In genomic region chr10:85638797-85639196, GRCh38 we compare ENCODE assay signal across 18 cellular contexts.
DNase-seq lines count a peak whose midpoint lies in the region; ATAC-seq and TF ChIP-seq lines count a peak whose summit lies in the region.
"Had no signal": no experiment of that assay in that cellular context is flagged by ENCODE, and none has a peak within 500 bp of the region (broad histone marks: within the 10 kb centered on the region; RNA-seq: fewer than 3 reads in every experiment).

No MANE protein-coding gene starts in this region.

- no peak overlapping the region for H3K4me3 Mint-ChIP-seq in stimulated activated naive CD8-positive, alpha-beta T cell treated with anti-CD3 and anti-CD28 coated beads, Interleukin-15, amount 100 ng/mL, for 72 hours
- H3K4me3 Mint-ChIP-seq: IgD-negative memory B cell had no signal

- H3K9ac ChIP-seq in mammary epithelial cell (ENCODE audit: insufficient read depth, low read length), result no peak overlapping the region

- in situ Hi-C loops in mammary epithelial cell (cut with MboI; ENCODE audit: low sequenced_read_pairs in 2 of 2), result no loop called here

- H2AFZ ChIP-seq in mammary epithelial cell (ENCODE audit: low read depth, low read length), result no peak overlapping the region

- H3K79me2 ChIP-seq in mammary epithelial cell (ENCODE audit: insufficient read depth, low read length), result no peaks in the 10 kb centered on the region

- H3K9me3 Mint-ChIP-seq in stimulated activated naive CD8-positive, alpha-beta T cell treated with anti-CD3 and anti-CD28 coated beads, Interleukin-15, amount 100 ng/mL, for 72 hours, result no peaks in the 10 kb centered on the region

- no peak overlapping the region for H3K27ac Mint-ChIP-seq in stimulated activated naive CD8-positive, alpha-beta T cell treated with anti-CD3 and anti-CD28 coated beads, Interleukin-15, amount 100 ng/mL, for 72 hours
- H3K27ac Mint-ChIP-seq: IgD-negative memory B cell had no signal

- intact Hi-C loops in mammary epithelial cell (cut with micrococcal nuclease) (no loop called here), ovary (cut with DNase I) (no loop called here)

- no peak overlapping the region for H3K27ac ChIP-seq in mammary epithelial cell (ENCODE audit: insufficient read depth, low read depth, low read length)
- H3K27ac ChIP-seq in ovary, result no peak overlapping the region
- H3K27ac ChIP-seq: SJCRH30 had no signal

- H3K36me3 ChIP-seq in mammary epithelial cell (ENCODE audit: insufficient read depth, low read length), result no peaks in the 10 kb centered on the region
- H3K36me3 ChIP-seq in ovary, result no peaks in the 10 kb centered on the region
- H3K36me3 ChIP-seq: SJCRH30 had no signal

- dilution Hi-C loops in mammary epithelial cell (cut with HindIII; ENCODE audit: low sequenced_read_pairs), result no loop called here

- H3K27me3 Mint-ChIP-seq in stimulated activated naive CD8-positive, alpha-beta T cell treated with anti-CD3 and anti-CD28 coated beads, Interleukin-15, amount 100 ng/mL, for 72 hours, result no peaks in the 10 kb centered on the region

- peak; percentile 51 for ATAC-seq in GM19328 (IDR thresholded peaks at IDR 0.05; ENCODE audit: unreplicated experiment)
- peak; percentile 56 for ATAC-seq in GM21723 (IDR thresholded peaks at IDR 0.05; ENCODE audit: unreplicated experiment)
- peak; percentile 72 for ATAC-seq in HG03342 (IDR thresholded peaks at IDR 0.05; ENCODE audit: unreplicated experiment)
- no peak for ATAC-seq in GM18520 (IDR thresholded peaks at IDR 0.05; ENCODE audit: unreplicated experiment)
- no peak for ATAC-seq in stimulated activated naive CD8-positive, alpha-beta T cell treated with anti-CD3 and anti-CD28 coated beads, Interleukin-15, amount 100 ng/mL, for 72 hours

- TF ChIP-seq EP300 in ovary (IDR thresholded peaks at IDR 0.05), result no peak

- H4K20me1 ChIP-seq in mammary epithelial cell (ENCODE audit: insufficient read depth, low read length), result no peaks in the 10 kb centered on the region

- H3K27me3 ChIP-seq in mammary epithelial cell (ENCODE audit: insufficient read depth, low read length) (no peaks in the 10 kb centered on the region), ovary (no peaks in the 10 kb centered on the region)
- H3K27me3 ChIP-seq: SJCRH30 had no signal

- no peak overlapping the region for H3K4me3 ChIP-seq in mammary epithelial cell (replicated peaks in 1 of 3; ENCODE audit: insufficient read depth in 1 of 3, low read depth in 2 of 3, low read length in 3 of 3)
- no peak overlapping the region for H3K4me3 ChIP-seq in ovary
- H3K4me3 ChIP-seq: SJCRH30 had no signal

- BruUV-seq in mammary epithelial cell (replicated peaks; lab: Mats Ljungman, UMichigan), result no TSS peak

- TF ChIP-seq POLR2A in ovary (IDR thresholded peaks at IDR 0.05), result no peak

- no peak for DNase-seq in mammary epithelial cell
- no peak for DNase-seq in ovary
- DNase-seq in stimulated activated naive CD8-positive, alpha-beta T cell treated with anti-CD3 and anti-CD28 coated beads, Interleukin-15, amount 100 ng/mL, for 72 hours, result no peak
- DNase-seq: ACHN, C1 segment of cervical spinal cord, DND-41, Karpas-422, NCI-H1417 treated with DMSO at 0.1 percent for 48 hours, NCI-H187 treated with DMSO at 0.1 percent for 48 hours, NCI-H226, NCI-H524, SJCRH30, T1000 had no signal

- CTCF ChIA-PET in mammary epithelial cell (lab: Charles Lee; ENCODE audit: low non-redundant PET), result no interaction called here

- H3K4me2 ChIP-seq in mammary epithelial cell (ENCODE audit: insufficient read depth, low read depth, low read length), result no peak overlapping the region

- H3K4me1 ChIP-seq in mammary epithelial cell (ENCODE audit: insufficient read depth, low read length) (peaks cover 28% of the 10 kb centered on the region), ovary (ENCODE audit: insufficient read depth) (no peaks in the 10 kb centered on the region)

- H3K9me3 ChIP-seq in mammary epithelial cell (replicated peaks; ENCODE audit: insufficient read depth, low read length) (no peaks in the 10 kb centered on the region), ovary (no peaks in the 10 kb centered on the region)
- H3K9me3 ChIP-seq: SJCRH30 had no signal

- no peak for TF ChIP-seq CTCF in mammary epithelial cell (conservative IDR thresholded peaks at IDR 0.05 in 1 of 2, IDR thresholded peaks at IDR 0.05 in 1 of 2; ENCODE audit: extremely low read depth in 1 of 2, insufficient read depth in 1 of 2, low read depth in 1 of 2, low read length in 2 of 2)
- TF ChIP-seq CTCF in ovary (IDR thresholded peaks at IDR 0.05), result no peak

- no peaks in the 10 kb centered on the region for H3K4me1 Mint-ChIP-seq in stimulated activated naive CD8-positive, alpha-beta T cell treated with anti-CD3 and anti-CD28 coated beads, Interleukin-15, amount 100 ng/mL, for 72 hours

Comparison
In these comparisons a context has a peak if more than half of its experiments do, and no peak if none do; other contexts are left out.
1. ATAC-seq: peak in GM19328 (single experiment), GM21723 (single experiment) and HG03342 (single experiment); none in GM18520 (single experiment) and stimulated activated naive CD8-positive, alpha-beta T cell treated with anti-CD3 and anti-CD28 coated beads, Interleukin-15, amount 100 ng/mL, for 72 hours (single experiment).